ENCODE assay signal across 8 cellular contexts in the genomic region with DNA sequence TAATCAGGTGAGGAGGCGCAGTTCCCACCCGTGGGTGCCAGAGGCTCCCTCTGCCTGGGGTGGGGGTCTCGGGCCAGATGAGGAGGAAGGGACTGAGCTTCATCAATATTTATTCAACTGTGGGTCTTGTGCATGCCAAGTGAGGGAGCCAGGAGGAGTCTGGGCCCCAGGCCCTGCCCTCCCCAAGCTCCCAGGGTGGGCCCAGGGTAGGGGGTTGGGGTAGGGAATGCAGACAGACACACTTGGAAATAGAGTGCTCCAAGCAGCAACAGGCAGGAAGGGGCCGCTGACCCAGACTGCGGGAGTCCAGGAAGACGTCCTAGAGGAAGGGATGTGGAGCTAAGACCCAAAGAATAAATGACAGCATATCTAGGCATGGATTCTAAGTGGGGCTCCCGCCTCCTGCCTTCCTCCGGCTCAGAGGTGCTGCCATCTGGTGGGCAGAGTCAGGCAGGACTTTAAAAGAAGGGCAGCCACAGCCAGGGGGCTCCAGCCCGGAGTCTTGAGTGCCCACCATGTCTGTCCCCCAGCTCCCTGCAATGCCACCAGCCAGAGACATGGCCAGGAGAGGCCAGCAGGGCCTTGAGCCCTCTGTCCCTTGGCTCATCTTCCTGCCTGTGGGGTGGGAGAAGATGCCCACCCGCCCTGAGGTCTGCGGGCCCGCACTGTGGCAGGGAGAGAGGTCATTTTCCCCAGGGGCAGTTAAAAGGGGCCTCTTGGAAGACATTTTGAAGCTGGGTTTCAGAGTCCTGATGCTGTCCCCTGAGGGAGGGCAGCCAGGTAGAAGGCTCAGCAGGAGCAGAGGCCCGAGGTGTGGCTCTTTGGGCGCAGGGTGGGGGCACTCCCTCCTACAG.
DNase-seq lines count a peak whose midpoint lies in the region; ATAC-seq, FAIRE-seq and TF ChIP-seq lines count a peak whose summit lies in the region.

No MANE protein-coding gene starts in this region.

- no peaks in the 10 kb centered on the region for H3K4me1 ChIP-seq in CD8-positive, alpha-beta T cell (ENCODE audit: insufficient read depth, low read length)
- H3K4me1 ChIP-seq in small intestine (ENCODE audit: control insufficient read depth in 2 of 2, insufficient read depth in 1 of 2, low read depth in 1 of 2, low read length in 1 of 2), result no peaks in the 10 kb centered on the region

- H3K4me1 Mint-ChIP-seq in CD8-positive, alpha-beta T cell (ENCODE audit: low read depth), result no peaks in the 10 kb centered on the region
- no peaks in the 10 kb centered on the region for H3K4me1 Mint-ChIP-seq in HFFc6 (ENCODE audit: low read depth)
- no peaks in the 10 kb centered on the region for H3K4me1 Mint-ChIP-seq in activated naive CD8-positive, alpha-beta T cell treated with anti-CD3 and anti-CD28 coated beads, Interleukin-2, amount 50 U/mL, for 24 hours

- no peaks in the 10 kb centered on the region for H3K27me3 ChIP-seq in CD8-positive, alpha-beta T cell (ENCODE audit: insufficient read depth, low read length)
- no peaks in the 10 kb centered on the region for H3K27me3 ChIP-seq in small intestine (ENCODE audit: control insufficient read depth in 2 of 2, insufficient read depth in 2 of 2, low read length in 2 of 2)

- intact Hi-C loops in CD8-positive, alpha-beta T cell (cut with DNase I, micrococcal nuclease), result loop anchor here (1.0 to 5.0 kb wide), 3 partner anchors 277 to 407 kb away; no protein-coding TSS in a partner anchor
- intact Hi-C loops in left cardiac atrium (cut with DNase I), result loop anchor here (2.0 to 10.0 kb wide), 4 partner anchors 274 to 404 kb away; no protein-coding TSS in a partner anchor

- CTCF ChIA-PET in CD8-positive, alpha-beta T cell (lab: Charles Lee), result interaction anchor here (0.6 to 2.4 kb wide), 13 partner anchors 8 to 405 kb away, joined by 3 to 18 read pairs (median 3); no protein-coding TSS in a partner anchor

- no peak for FAIRE-seq in small intestine (lab: Jason Lieb, UNC)

- no peak overlapping the region for H3K4me3 ChIP-seq in CD8-positive, alpha-beta T cell (ENCODE audit: low read depth, low read length)
- H3K4me3 ChIP-seq in small intestine (ENCODE audit: low read depth in 1 of 2, low read length in 2 of 2), result no peak overlapping the region

- peaks cover 6% of the 10 kb centered on the region for H3K27me3 Mint-ChIP-seq in CD8-positive, alpha-beta T cell (ENCODE audit: low read depth)
- peaks cover 5% of the 10 kb centered on the region for H3K27me3 Mint-ChIP-seq in HFFc6 (ENCODE audit: insufficient read depth)
- H3K27me3 Mint-ChIP-seq in activated naive CD8-positive, alpha-beta T cell treated with anti-CD3 and anti-CD28 coated beads, Interleukin-2, amount 50 U/mL, for 24 hours, result peaks cover 3% of the 10 kb centered on the region

- H3K27ac ChIP-seq in CD8-positive, alpha-beta T cell (ENCODE audit: low read depth, low read length), result no peak overlapping the region
- H3K27ac ChIP-seq in small intestine (ENCODE audit: low read depth in 1 of 2, low read length in 1 of 2), result no peak overlapping the region

- no peak overlapping the region for H3K4me3 Mint-ChIP-seq in CD8-positive, alpha-beta T cell
- no peak overlapping the region for H3K4me3 Mint-ChIP-seq in HFFc6
- no peak overlapping the region for H3K4me3 Mint-ChIP-seq in activated naive CD8-positive, alpha-beta T cell treated with anti-CD3 and anti-CD28 coated beads, Interleukin-2, amount 50 U/mL, for 24 hours

- ATAC-seq in CD8-positive, alpha-beta T cell, result peak; percentile 34
- ATAC-seq in activated naive CD8-positive, alpha-beta T cell treated with anti-CD3 and anti-CD28 coated beads, Interleukin-2, amount 50 U/mL, for 24 hours, result peak; percentile 74
- peak; percentile 59 to 69 for ATAC-seq in left cardiac atrium
- no peak for ATAC-seq in GM21526 (IDR thresholded peaks at IDR 0.05; ENCODE audit: low FRiP score, unreplicated experiment)
- ATAC-seq in GM21786 (IDR thresholded peaks at IDR 0.05; ENCODE audit: unreplicated experiment), result no peak

- no peaks in the 10 kb centered on the region for H3K9me3 ChIP-seq in CD8-positive, alpha-beta T cell (ENCODE audit: low read length)
- H3K9me3 ChIP-seq in small intestine (ENCODE audit: control insufficient read depth, low read depth), result no peaks in the 10 kb centered on the region

- TF ChIP-seq CTCF in CD8-positive, alpha-beta T cell (IDR thresholded peaks at IDR 0.05), result peak; percentile 48
- peak; percentile 93 for TF ChIP-seq CTCF in HFFc6 (IDR thresholded peaks at IDR 0.05)

- no peaks in the 10 kb centered on the region for H3K9me3 Mint-ChIP-seq in CD8-positive, alpha-beta T cell
- peaks cover 7% of the 10 kb centered on the region; the same call in 1 of the 2 replicates for H3K9me3 Mint-ChIP-seq in HFFc6
- H3K9me3 Mint-ChIP-seq in activated naive CD8-positive, alpha-beta T cell treated with anti-CD3 and anti-CD28 coated beads, Interleukin-2, amount 50 U/mL, for 24 hours, result no peaks in the 10 kb centered on the region

- peak in 6 of 7 experiments; percentile 26 to 65 (median 42) for DNase-seq in CD8-positive, alpha-beta T cell
- DNase-seq in HFFc6, result peak; percentile 35
- peak; percentile 39 for DNase-seq in RPMI7951 (ENCODE audit: low read depth)
- DNase-seq in activated naive CD8-positive, alpha-beta T cell treated with anti-CD3 and anti-CD28 coated beads, Interleukin-2, amount 50 U/mL, for 24 hours, result peak; percentile 64
- DNase-seq in left cardiac atrium, result peak; percentile 44
- peak; percentile 25 for DNase-seq in small intestine

- H3K27ac Mint-ChIP-seq in CD8-positive, alpha-beta T cell, result no peak overlapping the region
- H3K27ac Mint-ChIP-seq in HFFc6, result no peak overlapping the region
- no peak overlapping the region for H3K27ac Mint-ChIP-seq in activated naive CD8-positive, alpha-beta T cell treated with anti-CD3 and anti-CD28 coated beads, Interleukin-2, amount 50 U/mL, for 24 hours

- 53 to 55% (median 54%) methylated on average over 14 of the region's 14 CpGs for WGBS in small intestine, 3 donors

- no peaks in the 10 kb centered on the region for H3K36me3 Mint-ChIP-seq in CD8-positive, alpha-beta T cell
- H3K36me3 Mint-ChIP-seq in HFFc6 (ENCODE audit: low read depth), result no peaks in the 10 kb centered on the region
- no peaks in the 10 kb centered on the region for H3K36me3 Mint-ChIP-seq in activated naive CD8-positive, alpha-beta T cell treated with anti-CD3 and anti-CD28 coated beads, Interleukin-2, amount 50 U/mL, for 24 hours (ENCODE audit: low read depth)

- H3K36me3 ChIP-seq in CD8-positive, alpha-beta T cell (ENCODE audit: insufficient read depth, low read length), result no peaks in the 10 kb centered on the region
- no peaks in the 10 kb centered on the region for H3K36me3 ChIP-seq in small intestine (ENCODE audit: control insufficient read depth in 2 of 2, insufficient read depth in 2 of 2, low read length in 2 of 2)

- POLR2A ChIA-PET in CD8-positive, alpha-beta T cell (lab: Charles Lee), result interaction anchor here (0.6 kb wide), 1 partner anchor 605 kb away, joined by 3 read pairs; no protein-coding TSS in a partner anchor

Comparison
In these comparisons a context has a peak if more than half of its experiments do, and no peak if none do; other contexts are left out.
1. ATAC-seq: peak in CD8-positive, alpha-beta T cell (single experiment), activated naive CD8-positive, alpha-beta T cell treated with anti-CD3 and anti-CD28 coated beads, Interleukin-2, amount 50 U/mL, for 24 hours (single experiment) and left cardiac atrium (2 of 2); none in GM21526 (single experiment) and GM21786 (single experiment).
2. Peak in every context shown above with its lines, with median percentiles within 50 percentile points of each other: DNase-seq.